Comparison of ENCODE assay signal across 1 cellular context in the genomic region with DNA sequence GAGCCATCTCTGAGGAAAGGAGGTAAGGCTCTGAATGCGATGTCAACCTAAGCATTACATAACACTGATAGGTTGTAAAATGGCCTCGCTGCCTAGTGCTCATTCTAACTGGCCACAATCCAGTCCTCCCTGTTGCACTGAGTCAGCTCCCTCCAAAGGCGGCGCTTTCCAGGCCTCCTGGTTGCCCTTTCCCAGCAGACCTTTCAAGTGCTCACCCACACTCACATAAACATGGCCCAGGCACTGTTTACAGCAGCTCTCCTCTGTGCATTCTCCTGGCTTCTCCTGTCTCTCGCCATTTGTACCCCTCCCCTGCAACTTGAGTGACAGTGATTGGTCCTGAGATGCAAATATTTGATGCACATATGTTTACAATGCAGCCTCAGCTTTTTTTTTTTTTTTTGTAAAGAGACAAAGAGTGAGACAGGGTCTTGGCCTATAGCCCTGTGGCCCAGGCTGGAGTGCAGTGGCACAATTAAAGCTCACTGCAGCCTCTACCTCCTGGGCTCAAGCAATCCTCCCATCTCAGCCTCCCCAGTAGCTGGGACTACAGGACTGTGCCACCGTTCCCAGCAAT.
A peak's percentile ranks its signal among the peaks of the same experiment; 100 is the strongest.
TF ChIP-seq lines count a peak whose summit lies in the region.

No MANE protein-coding gene starts in this region.

TF ChIP-seq in HepG2, 621 proteins besides CTCF, POLR2A, EP300 and RAD21 (continued from another document and continues in another):
- TF ChIP-seq, protein P1, sequence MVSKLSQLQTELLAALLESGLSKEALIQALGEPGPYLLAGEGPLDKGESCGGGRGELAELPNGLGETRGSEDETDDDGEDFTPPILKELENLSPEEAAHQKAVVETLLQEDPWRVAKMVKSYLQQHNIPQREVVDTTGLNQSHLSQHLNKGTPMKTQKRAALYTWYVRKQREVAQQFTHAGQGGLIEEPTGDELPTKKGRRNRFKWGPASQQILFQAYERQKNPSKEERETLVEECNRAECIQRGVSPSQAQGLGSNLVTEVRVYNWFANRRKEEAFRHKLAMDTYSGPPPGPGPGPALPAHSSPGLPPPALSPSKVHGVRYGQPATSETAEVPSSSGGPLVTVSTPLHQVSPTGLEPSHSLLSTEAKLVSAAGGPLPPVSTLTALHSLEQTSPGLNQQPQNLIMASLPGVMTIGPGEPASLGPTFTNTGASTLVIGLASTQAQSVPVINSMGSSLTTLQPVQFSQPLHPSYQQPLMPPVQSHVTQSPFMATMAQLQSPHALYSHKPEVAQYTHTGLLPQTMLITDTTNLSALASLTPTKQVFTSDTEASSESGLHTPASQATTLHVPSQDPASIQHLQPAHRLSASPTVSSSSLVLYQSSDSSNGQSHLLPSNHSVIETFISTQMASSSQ (IDR thresholded peaks at IDR 0.05; ENCODE audit: low read depth) = no peak
- TF ChIP-seq, protein P1 (CRISPR knock-in tag; IDR thresholded peaks at IDR 0.05; ENCODE audit: borderline replicate concordance) = 0 out of 2 replicates have a peak, but pooled peaks have one; percentile 38
- TF ChIP-seq, protein P2, sequence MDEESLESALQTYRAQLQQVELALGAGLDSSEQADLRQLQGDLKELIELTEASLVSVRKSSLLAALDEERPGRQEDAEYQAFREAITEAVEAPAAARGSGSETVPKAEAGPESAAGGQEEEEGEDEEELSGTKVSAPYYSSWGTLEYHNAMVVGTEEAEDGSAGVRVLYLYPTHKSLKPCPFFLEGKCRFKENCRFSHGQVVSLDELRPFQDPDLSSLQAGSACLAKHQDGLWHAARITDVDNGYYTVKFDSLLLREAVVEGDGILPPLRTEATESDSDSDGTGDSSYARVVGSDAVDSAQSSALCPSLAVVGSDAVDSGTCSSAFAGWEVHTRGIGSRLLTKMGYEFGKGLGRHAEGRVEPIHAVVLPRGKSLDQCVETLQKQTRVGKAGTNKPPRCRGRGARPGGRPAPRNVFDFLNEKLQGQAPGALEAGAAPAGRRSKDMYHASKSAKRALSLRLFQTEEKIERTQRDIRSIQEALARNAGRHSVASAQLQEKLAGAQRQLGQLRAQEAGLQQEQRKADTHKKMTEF (CRISPR knock-in tag; IDR thresholded peaks at IDR 0.05) = peak; percentile 46; the same call in 1 of the 2 replicates
- peak; percentile 75; the same call in 1 of the 2 replicates for TF ChIP-seq ZBTB20 (CRISPR knock-in tag; IDR thresholded peaks at IDR 0.05; ENCODE audit: borderline replicate concordance, low read depth)
- 0 out of 2 replicates have a peak, but pooled peaks have one; percentile 21 for TF ChIP-seq MAFF (IDR thresholded peaks at IDR 0.05; ENCODE audit: low read depth, low read length)
- TF ChIP-seq, protein P3, sequence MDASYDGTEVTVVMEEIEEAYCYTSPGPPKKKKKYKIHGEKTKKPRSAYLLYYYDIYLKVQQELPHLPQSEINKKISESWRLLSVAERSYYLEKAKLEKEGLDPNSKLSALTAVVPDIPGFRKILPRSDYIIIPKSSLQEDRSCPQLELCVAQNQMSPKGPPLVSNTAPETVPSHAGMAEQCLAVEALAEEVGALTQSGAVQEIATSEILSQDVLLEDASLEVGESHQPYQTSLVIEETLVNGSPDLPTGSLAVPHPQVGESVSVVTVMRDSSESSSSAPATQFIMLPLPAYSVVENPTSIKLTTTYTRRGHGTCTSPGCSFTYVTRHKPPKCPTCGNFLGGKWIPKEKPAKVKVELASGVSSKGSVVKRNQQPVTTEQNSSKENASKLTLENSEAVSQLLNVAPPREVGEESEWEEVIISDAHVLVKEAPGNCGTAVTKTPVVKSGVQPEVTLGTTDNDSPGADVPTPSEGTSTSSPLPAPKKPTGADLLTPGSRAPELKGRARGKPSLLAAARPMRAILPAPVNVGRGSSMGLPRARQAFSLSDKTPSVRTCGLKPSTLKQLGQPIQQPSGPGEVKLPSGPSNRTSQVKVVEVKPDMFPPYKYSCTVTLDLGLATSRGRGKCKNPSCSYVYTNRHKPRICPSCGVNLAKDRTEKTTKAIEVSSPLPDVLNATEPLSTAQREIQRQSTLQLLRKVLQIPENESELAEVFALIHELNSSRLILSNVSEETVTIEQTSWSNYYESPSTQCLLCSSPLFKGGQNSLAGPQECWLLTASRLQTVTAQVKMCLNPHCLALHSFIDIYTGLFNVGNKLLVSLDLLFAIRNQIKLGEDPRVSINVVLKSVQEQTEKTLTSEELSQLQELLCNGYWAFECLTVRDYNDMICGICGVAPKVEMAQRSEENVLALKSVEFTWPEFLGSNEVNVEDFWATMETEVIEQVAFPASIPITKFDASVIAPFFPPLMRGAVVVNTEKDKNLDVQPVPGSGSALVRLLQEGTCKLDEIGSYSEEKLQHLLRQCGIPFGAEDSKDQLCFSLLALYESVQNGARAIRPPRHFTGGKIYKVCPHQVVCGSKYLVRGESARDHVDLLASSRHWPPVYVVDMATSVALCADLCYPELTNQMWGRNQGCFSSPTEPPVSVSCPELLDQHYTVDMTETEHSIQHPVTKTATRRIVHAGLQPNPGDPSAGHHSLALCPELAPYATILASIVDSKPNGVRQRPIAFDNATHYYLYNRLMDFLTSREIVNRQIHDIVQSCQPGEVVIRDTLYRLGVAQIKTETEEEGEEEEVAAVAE (CRISPR knock-in tag; IDR thresholded peaks at IDR 0.05; ENCODE audit: borderline replicate concordance) = no peak; the same call in 1 of the 2 replicates
- no peak for TF ChIP-seq RBFOX2 (IDR thresholded peaks at IDR 0.05; ENCODE audit: low read depth, low read length)
- TF ChIP-seq, protein P4, sequence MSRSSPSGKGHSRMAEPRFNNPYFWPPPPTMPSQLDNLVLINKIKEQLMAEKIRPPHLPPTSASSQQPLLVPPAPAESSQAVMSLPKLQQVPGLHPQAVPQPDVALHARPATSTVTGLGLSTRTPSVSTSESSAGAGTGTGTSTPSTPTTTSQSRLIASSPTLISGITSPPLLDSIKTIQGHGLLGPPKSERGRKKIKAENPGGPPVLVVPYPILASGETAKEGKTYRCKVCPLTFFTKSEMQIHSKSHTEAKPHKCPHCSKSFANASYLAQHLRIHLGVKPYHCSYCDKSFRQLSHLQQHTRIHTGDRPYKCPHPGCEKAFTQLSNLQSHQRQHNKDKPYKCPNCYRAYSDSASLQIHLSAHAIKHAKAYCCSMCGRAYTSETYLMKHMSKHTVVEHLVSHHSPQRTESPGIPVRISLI (CRISPR knock-in tag; IDR thresholded peaks at IDR 0.05; ENCODE audit: borderline replicate concordance) = peak; percentile 66; the same call in 1 of the 2 replicates
- TF ChIP-seq SP4 (CRISPR knock-in tag; IDR thresholded peaks at IDR 0.05) = 0 out of 2 replicates have a peak, but pooled peaks have one; percentile 24
- TF ChIP-seq, protein P5, sequence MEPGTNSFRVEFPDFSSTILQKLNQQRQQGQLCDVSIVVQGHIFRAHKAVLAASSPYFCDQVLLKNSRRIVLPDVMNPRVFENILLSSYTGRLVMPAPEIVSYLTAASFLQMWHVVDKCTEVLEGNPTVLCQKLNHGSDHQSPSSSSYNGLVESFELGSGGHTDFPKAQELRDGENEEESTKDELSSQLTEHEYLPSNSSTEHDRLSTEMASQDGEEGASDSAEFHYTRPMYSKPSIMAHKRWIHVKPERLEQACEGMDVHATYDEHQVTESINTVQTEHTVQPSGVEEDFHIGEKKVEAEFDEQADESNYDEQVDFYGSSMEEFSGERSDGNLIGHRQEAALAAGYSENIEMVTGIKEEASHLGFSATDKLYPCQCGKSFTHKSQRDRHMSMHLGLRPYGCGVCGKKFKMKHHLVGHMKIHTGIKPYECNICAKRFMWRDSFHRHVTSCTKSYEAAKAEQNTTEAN (CRISPR knock-in tag; conservative IDR thresholded peaks at IDR 0.05) = no peak
- TF ChIP-seq, protein P6, sequence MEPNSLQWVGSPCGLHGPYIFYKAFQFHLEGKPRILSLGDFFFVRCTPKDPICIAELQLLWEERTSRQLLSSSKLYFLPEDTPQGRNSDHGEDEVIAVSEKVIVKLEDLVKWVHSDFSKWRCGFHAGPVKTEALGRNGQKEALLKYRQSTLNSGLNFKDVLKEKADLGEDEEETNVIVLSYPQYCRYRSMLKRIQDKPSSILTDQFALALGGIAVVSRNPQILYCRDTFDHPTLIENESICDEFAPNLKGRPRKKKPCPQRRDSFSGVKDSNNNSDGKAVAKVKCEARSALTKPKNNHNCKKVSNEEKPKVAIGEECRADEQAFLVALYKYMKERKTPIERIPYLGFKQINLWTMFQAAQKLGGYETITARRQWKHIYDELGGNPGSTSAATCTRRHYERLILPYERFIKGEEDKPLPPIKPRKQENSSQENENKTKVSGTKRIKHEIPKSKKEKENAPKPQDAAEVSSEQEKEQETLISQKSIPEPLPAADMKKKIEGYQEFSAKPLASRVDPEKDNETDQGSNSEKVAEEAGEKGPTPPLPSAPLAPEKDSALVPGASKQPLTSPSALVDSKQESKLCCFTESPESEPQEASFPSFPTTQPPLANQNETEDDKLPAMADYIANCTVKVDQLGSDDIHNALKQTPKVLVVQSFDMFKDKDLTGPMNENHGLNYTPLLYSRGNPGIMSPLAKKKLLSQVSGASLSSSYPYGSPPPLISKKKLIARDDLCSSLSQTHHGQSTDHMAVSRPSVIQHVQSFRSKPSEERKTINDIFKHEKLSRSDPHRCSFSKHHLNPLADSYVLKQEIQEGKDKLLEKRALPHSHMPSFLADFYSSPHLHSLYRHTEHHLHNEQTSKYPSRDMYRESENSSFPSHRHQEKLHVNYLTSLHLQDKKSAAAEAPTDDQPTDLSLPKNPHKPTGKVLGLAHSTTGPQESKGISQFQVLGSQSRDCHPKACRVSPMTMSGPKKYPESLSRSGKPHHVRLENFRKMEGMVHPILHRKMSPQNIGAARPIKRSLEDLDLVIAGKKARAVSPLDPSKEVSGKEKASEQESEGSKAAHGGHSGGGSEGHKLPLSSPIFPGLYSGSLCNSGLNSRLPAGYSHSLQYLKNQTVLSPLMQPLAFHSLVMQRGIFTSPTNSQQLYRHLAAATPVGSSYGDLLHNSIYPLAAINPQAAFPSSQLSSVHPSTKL (CRISPR knock-in tag; IDR thresholded peaks at IDR 0.05) = peak; percentile 60
- TF ChIP-seq, protein P7, sequence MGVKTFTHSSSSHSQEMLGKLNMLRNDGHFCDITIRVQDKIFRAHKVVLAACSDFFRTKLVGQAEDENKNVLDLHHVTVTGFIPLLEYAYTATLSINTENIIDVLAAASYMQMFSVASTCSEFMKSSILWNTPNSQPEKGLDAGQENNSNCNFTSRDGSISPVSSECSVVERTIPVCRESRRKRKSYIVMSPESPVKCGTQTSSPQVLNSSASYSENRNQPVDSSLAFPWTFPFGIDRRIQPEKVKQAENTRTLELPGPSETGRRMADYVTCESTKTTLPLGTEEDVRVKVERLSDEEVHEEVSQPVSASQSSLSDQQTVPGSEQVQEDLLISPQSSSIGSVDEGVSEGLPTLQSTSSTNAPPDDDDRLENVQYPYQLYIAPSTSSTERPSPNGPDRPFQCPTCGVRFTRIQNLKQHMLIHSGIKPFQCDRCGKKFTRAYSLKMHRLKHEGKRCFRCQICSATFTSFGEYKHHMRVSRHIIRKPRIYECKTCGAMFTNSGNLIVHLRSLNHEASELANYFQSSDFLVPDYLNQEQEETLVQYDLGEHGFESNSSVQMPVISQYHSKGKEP (CRISPR knock-in tag; IDR thresholded peaks at IDR 0.05) = no peak
- no peak for TF ChIP-seq DNMT1 (CRISPR knock-in tag; IDR thresholded peaks at IDR 0.05)
- no peak for TF ChIP-seq KDM3A (CRISPR knock-in tag; IDR thresholded peaks at IDR 0.05; ENCODE audit: low read depth)
- TF ChIP-seq ZZZ3 (CRISPR knock-in tag; IDR thresholded peaks at IDR 0.05; ENCODE audit: borderline replicate concordance) = peak; percentile 29; the same call in 1 of the 2 replicates
- TF ChIP-seq, protein P8, sequence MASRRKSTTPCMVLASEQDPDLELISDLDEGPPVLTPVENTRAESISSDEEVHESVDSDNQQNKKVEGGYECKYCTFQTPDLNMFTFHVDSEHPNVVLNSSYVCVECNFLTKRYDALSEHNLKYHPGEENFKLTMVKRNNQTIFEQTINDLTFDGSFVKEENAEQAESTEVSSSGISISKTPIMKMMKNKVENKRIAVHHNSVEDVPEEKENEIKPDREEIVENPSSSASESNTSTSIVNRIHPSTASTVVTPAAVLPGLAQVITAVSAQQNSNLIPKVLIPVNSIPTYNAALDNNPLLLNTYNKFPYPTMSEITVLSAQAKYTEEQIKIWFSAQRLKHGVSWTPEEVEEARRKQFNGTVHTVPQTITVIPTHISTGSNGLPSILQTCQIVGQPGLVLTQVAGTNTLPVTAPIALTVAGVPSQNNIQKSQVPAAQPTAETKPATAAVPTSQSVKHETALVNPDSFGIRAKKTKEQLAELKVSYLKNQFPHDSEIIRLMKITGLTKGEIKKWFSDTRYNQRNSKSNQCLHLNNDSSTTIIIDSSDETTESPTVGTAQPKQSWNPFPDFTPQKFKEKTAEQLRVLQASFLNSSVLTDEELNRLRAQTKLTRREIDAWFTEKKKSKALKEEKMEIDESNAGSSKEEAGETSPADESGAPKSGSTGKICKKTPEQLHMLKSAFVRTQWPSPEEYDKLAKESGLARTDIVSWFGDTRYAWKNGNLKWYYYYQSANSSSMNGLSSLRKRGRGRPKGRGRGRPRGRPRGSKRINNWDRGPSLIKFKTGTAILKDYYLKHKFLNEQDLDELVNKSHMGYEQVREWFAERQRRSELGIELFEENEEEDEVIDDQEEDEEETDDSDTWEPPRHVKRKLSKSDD (CRISPR knock-in tag; IDR thresholded peaks at IDR 0.05; ENCODE audit: low read depth) = peak; percentile 68; the same call in 1 of the 2 replicates
- TF ChIP-seq, protein P9, sequence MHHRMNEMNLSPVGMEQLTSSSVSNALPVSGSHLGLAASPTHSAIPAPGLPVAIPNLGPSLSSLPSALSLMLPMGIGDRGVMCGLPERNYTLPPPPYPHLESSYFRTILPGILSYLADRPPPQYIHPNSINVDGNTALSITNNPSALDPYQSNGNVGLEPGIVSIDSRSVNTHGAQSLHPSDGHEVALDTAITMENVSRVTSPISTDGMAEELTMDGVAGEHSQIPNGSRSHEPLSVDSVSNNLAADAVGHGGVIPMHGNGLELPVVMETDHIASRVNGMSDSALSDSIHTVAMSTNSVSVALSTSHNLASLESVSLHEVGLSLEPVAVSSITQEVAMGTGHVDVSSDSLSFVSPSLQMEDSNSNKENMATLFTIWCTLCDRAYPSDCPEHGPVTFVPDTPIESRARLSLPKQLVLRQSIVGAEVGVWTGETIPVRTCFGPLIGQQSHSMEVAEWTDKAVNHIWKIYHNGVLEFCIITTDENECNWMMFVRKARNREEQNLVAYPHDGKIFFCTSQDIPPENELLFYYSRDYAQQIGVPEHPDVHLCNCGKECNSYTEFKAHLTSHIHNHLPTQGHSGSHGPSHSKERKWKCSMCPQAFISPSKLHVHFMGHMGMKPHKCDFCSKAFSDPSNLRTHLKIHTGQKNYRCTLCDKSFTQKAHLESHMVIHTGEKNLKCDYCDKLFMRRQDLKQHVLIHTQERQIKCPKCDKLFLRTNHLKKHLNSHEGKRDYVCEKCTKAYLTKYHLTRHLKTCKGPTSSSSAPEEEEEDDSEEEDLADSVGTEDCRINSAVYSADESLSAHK (CRISPR knock-in tag; IDR thresholded peaks at IDR 0.05; ENCODE audit: borderline replicate concordance) = no peak
- peak; percentile 96 for TF ChIP-seq ZNF263 (CRISPR knock-in tag; IDR thresholded peaks at IDR 0.05)
- peak; percentile 42; the same call in 1 of the 2 replicates for TF ChIP-seq THAP11 (CRISPR knock-in tag; IDR thresholded peaks at IDR 0.05)
- no peak for TF ChIP-seq PRPF4 (IDR thresholded peaks at IDR 0.05; ENCODE audit: low read depth, low read length, poor library complexity, severe bottlenecking)
- TF ChIP-seq MAFK (conservative IDR thresholded peaks at IDR 0.05 in 1 of 2, IDR thresholded peaks at IDR 0.05 in 1 of 2; ENCODE audit: low read length in 2 of 2) = peak; percentile 41 to 56; a peak in 2 of 4 replicates
